In the genomic region with DNA sequence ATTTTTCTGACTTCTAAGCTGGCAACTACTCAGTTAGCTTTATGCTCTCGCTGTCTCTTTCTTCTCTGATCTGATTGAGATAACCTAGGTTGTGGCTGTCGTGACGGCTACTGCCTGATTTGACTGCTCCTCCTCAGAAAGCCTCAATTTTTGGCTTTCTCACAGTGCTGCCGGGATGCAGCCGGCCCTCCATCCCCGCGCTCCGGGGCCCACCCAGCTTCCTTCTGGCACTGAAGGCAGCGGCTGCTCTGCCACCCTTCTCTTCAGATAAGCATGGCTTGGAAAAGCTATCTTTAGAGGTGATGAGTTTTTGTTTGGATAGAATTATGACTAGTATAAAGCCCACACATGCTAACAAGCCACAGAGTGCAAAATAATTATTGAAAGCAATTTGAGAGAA, we compare ENCODE assay signal across 15 cellular contexts.
DNase-seq lines count a peak whose midpoint lies in the region; TF ChIP-seq lines count a peak whose summit lies in the region.
"Had no signal": no experiment of that assay in that cellular context is flagged by ENCODE, and none has a peak within 500 bp of the region (broad histone marks: within the 10 kb centered on the region; RNA-seq: fewer than 3 reads in every experiment).

No MANE protein-coding gene starts in this region.

- no peak overlapping the region for H2BK15ac ChIP-seq in neuronal stem cell (ENCODE audit: low read length)

- H3K9me3 Mint-ChIP-seq in T-helper 1 cell treated with Interleukin-12 subunit alpha and Interleukin-12 subunit beta and Interleukin-4 antibody, amounts not matched to agents 30 μg/mL and 1 μg/mL, for 36 hours, result peaks cover 41% of the 10 kb centered on the region
- peaks cover 29% of the 10 kb centered on the region for H3K9me3 Mint-ChIP-seq in activated T-helper 1 cell treated with anti-CD3 and anti-CD28 coated beads, Interleukin-12 subunit alpha, Interleukin-12 subunit beta, Interleukin-2, Interleukin-4 antibody, amounts not matched to agents 30 ng/mL and 10 ng/mL and 1 ng/mL, durations not matched to agents 14 hours and 24 hours and 36 hours
- H3K9me3 Mint-ChIP-seq: CD8-positive, alpha-beta memory T cell had no signal

- H4K8ac ChIP-seq in neuronal stem cell (ENCODE audit: low read depth, low read length), result no peak overlapping the region

- H3K27me3 Mint-ChIP-seq in T-helper 1 cell treated with Interleukin-12 subunit alpha and Interleukin-12 subunit beta and Interleukin-4 antibody, amounts not matched to agents 30 μg/mL and 1 μg/mL, for 36 hours (ENCODE audit: low read depth), result no peaks in the 10 kb centered on the region
- H3K27me3 Mint-ChIP-seq in activated T-helper 1 cell treated with anti-CD3 and anti-CD28 coated beads, Interleukin-12 subunit alpha, Interleukin-12 subunit beta, Interleukin-2, Interleukin-4 antibody, amounts not matched to agents 30 ng/mL and 10 ng/mL and 1 ng/mL, durations not matched to agents 14 hours and 24 hours and 36 hours (ENCODE audit: insufficient read depth), result no peaks in the 10 kb centered on the region

- no peak overlapping the region for H2AK5ac ChIP-seq in neuronal stem cell (ENCODE audit: low read depth, low read length)

- no peak for TF ChIP-seq CTCF in GM10266 (IDR thresholded peaks at IDR 0.05; ENCODE audit: control insufficient read depth, insufficient read depth, low read depth, missing control alignments)

- no peak overlapping the region for H2BK120ac ChIP-seq in neuronal stem cell (ENCODE audit: low read depth, low read length)

- H3K9ac ChIP-seq in neuronal stem cell (ENCODE audit: low read depth, low read length, poor library complexity), result no peak overlapping the region
- H3K9ac ChIP-seq: BLaER1 had no signal

- no peaks in the 10 kb centered on the region for H3K79me1 ChIP-seq in neuronal stem cell (ENCODE audit: low read depth, low read length)

- no peak overlapping the region for H4K91ac ChIP-seq in neuronal stem cell (ENCODE audit: low read depth, low read length, poor library complexity)

- no peak overlapping the region for H2BK12ac ChIP-seq in neuronal stem cell (ENCODE audit: low read length)

- no peak overlapping the region for H3K4me3 Mint-ChIP-seq in T-helper 1 cell treated with Interleukin-12 subunit alpha and Interleukin-12 subunit beta and Interleukin-4 antibody, amounts not matched to agents 30 μg/mL and 1 μg/mL, for 36 hours
- H3K4me3 Mint-ChIP-seq in activated T-helper 1 cell treated with anti-CD3 and anti-CD28 coated beads, Interleukin-12 subunit alpha, Interleukin-12 subunit beta, Interleukin-2, Interleukin-4 antibody, amounts not matched to agents 30 ng/mL and 10 ng/mL and 1 ng/mL, durations not matched to agents 14 hours and 24 hours and 36 hours, result no peak overlapping the region
- H3K4me3 Mint-ChIP-seq: CD8-positive, alpha-beta memory T cell had no signal

- peak overlapping the region; percentile 44 for H3K27ac Mint-ChIP-seq in T-helper 1 cell treated with Interleukin-12 subunit alpha and Interleukin-12 subunit beta and Interleukin-4 antibody, amounts not matched to agents 30 μg/mL and 1 μg/mL, for 36 hours
- peak overlapping the region; percentile 13 for H3K27ac Mint-ChIP-seq in activated T-helper 1 cell treated with anti-CD3 and anti-CD28 coated beads, Interleukin-12 subunit alpha, Interleukin-12 subunit beta, Interleukin-2, Interleukin-4 antibody, amounts not matched to agents 30 ng/mL and 10 ng/mL and 1 ng/mL, durations not matched to agents 14 hours and 24 hours and 36 hours

- no CpG with 5 or more reads among the region's 9 CpGs for WGBS in neuronal stem cell (ENCODE audit: extremely low coverage in 2 of 2, insufficient read length in 2 of 2, insufficient replicate concordance in 1 of 2), 2 donors

- H3K4me1 Mint-ChIP-seq in T-helper 1 cell treated with Interleukin-12 subunit alpha and Interleukin-12 subunit beta and Interleukin-4 antibody, amounts not matched to agents 30 μg/mL and 1 μg/mL, for 36 hours (ENCODE audit: low read depth), result peaks cover 77% of the 10 kb centered on the region
- peaks cover 92% of the 10 kb centered on the region for H3K4me1 Mint-ChIP-seq in activated T-helper 1 cell treated with anti-CD3 and anti-CD28 coated beads, Interleukin-12 subunit alpha, Interleukin-12 subunit beta, Interleukin-2, Interleukin-4 antibody, amounts not matched to agents 30 ng/mL and 10 ng/mL and 1 ng/mL, durations not matched to agents 14 hours and 24 hours and 36 hours (ENCODE audit: low read depth)

- H3K27me3 ChIP-seq in neuronal stem cell (ENCODE audit: control insufficient read depth in 3 of 3, insufficient read depth in 3 of 3, low read depth in 1 of 3, low read length in 3 of 3), result no peaks in the 10 kb centered on the region
- H3K27me3 ChIP-seq: BLaER1 had no signal

- H3K4me1 ChIP-seq in neuronal stem cell (ENCODE audit: control insufficient read depth in 2 of 2, insufficient read depth in 1 of 2, low read depth in 1 of 2, low read length in 2 of 2), result peaks cover 0 to 4% of the 10 kb centered on the region in 2 donors
- H3K4me1 ChIP-seq: BLaER1, Caco-2, HAP-1 had no signal

- H2BK5ac ChIP-seq in neuronal stem cell (ENCODE audit: low read length), result no peak overlapping the region

- no peaks in the 10 kb centered on the region for H3K36me3 ChIP-seq in neuronal stem cell (replicated peaks in 1 of 2; ENCODE audit: control insufficient read depth in 2 of 2, insufficient read depth in 2 of 2, low read length in 2 of 2)
- H3K36me3 ChIP-seq: BLaER1, HAP-1 had no signal

- H3K4ac ChIP-seq in neuronal stem cell (ENCODE audit: low read length), result no peak overlapping the region

- peak overlapping the region; percentile 21 for H3K14ac ChIP-seq in neuronal stem cell (ENCODE audit: low read length)

- DNase-seq in T-helper 1 cell, result no peak
- no peak for DNase-seq in activated T-helper 1 cell treated with anti-CD3 and anti-CD28 coated beads, Interleukin-12 subunit alpha, Interleukin-12 subunit beta, Interleukin-2, Interleukin-4 antibody, amounts not matched to agents 30 ng/mL and 10 ng/mL and 1 ng/mL, durations not matched to agents 14 hours and 24 hours and 36 hours (ENCODE audit: low spot score)
- DNase-seq in neuronal stem cell (ENCODE audit: low spot score), result no peak
- no peak for DNase-seq in GM10266 (ENCODE audit: extremely low spot score)
- DNase-seq in AG08395 (ENCODE audit: low spot score), result no peak
- no peak for DNase-seq in substantia nigra (lab: John Stamatoyannopoulos, UW)
- DNase-seq: AML-193; Caco-2; CD8-positive, alpha-beta memory T cell; GOT3 had no signal

- H3K23ac ChIP-seq in neuronal stem cell (ENCODE audit: low read depth, low read length, poor library complexity), result no peak overlapping the region

- no peaks in the 10 kb centered on the region for H3K9me3 ChIP-seq in neuronal stem cell (replicated peaks in 1 of 2; ENCODE audit: control insufficient read depth in 2 of 2, insufficient read depth in 1 of 2, low read depth in 1 of 2, low read length in 2 of 2)
- H3K9me3 ChIP-seq: BLaER1, Caco-2, HAP-1 had no signal

- peak overlapping the region; percentile 48 for H3K18ac ChIP-seq in neuronal stem cell (ENCODE audit: low read length)

- peaks cover 43% of the 10 kb centered on the region for H3K36me3 Mint-ChIP-seq in T-helper 1 cell treated with Interleukin-12 subunit alpha and Interleukin-12 subunit beta and Interleukin-4 antibody, amounts not matched to agents 30 μg/mL and 1 μg/mL, for 36 hours (ENCODE audit: low read depth)
- peaks cover 41% of the 10 kb centered on the region for H3K36me3 Mint-ChIP-seq in activated T-helper 1 cell treated with anti-CD3 and anti-CD28 coated beads, Interleukin-12 subunit alpha, Interleukin-12 subunit beta, Interleukin-2, Interleukin-4 antibody, amounts not matched to agents 30 ng/mL and 10 ng/mL and 1 ng/mL, durations not matched to agents 14 hours and 24 hours and 36 hours (ENCODE audit: low read depth)

- no peak overlapping the region for H3K27ac ChIP-seq in neuronal stem cell (replicated peaks; ENCODE audit: low read length)
- no peak overlapping the region for H3K27ac ChIP-seq in substantia nigra (ENCODE audit: low read depth, low read length, poor library complexity, severe bottlenecking)
- H3K27ac ChIP-seq: 22Rv1, BLaER1 had no signal

- no peak overlapping the region for H2AFZ ChIP-seq in neuronal stem cell (ENCODE audit: low read length)

- intact Hi-C loops in activated T-helper 1 cell treated with anti-CD3 and anti-CD28 coated beads, Interleukin-12 subunit alpha, Interleukin-12 subunit beta, Interleukin-2, Interleukin-4 antibody, amounts not matched to agents 30 ng/mL and 10 ng/mL and 1 ng/mL, durations not matched to agents 14 hours and 24 hours and 36 hours (cut with micrococcal nuclease), result no loop called here

- no peak overlapping the region for H3K4me3 ChIP-seq in neuronal stem cell (ENCODE audit: low read length in 2 of 2)
- H3K4me3 ChIP-seq: BLaER1, GM12878, HAP-1 had no signal

- H3K4me2 ChIP-seq in neuronal stem cell (ENCODE audit: insufficient read depth, low read length, poor library complexity, severe bottlenecking), result no peak overlapping the region
- H3K4me2 ChIP-seq: BLaER1 had no signal
